In the genomic region with DNA sequence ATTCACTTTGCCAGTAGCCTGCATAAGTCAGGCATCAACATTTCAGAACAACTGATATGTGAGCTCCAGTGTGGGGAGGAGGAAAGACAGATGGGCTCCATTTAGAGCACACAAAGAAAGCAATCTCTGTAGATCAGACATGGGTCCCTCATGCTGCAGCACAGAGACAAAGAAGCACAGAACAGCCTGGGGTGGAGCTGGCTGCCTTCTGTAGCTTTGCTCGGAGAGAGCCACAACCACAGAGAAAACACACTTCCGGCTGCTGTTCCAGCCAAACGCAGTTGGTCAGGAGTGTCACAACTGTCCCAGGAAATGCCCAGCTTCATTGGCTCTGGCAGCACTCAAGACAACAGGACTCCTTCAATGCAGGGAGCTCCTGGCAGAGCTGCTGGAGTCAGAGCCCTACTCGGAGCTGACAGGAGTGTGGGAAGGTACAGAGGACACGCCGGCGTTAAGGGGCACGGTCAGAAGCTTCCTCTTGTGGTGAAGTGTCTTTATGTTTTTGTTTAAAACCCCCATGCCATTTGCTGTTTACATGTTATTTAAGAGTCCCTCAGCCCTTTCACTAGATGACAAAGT, we compare ENCODE assay signal across 25 cellular contexts.
"Had no signal": no experiment of that assay in that cellular context is flagged by ENCODE, and none has a peak within 500 bp of the region (broad histone marks: within the 10 kb centered on the region; RNA-seq: fewer than 3 reads in every experiment).

No MANE protein-coding gene starts in this region.

- H3K4me3 ChIP-seq: adrenal gland, cardiac muscle cell, heart right ventricle, left ventricle myocardium inferior, lung, pancreas, psoas muscle, sigmoid colon, upper lobe of right lung had no signal

- H3K27ac ChIP-seq: adrenal gland, cardiac muscle cell, heart right ventricle, left ventricle myocardium inferior, pancreas, psoas muscle, sigmoid colon, upper lobe of right lung had no signal

- H3K4me1 ChIP-seq: adrenal gland, heart right ventricle, left ventricle myocardium inferior, pancreas, psoas muscle, sigmoid colon, upper lobe of right lung had no signal

- ATAC-seq: activated CD8-positive, alpha-beta T cell treated with anti-CD3 and anti-CD28 coated beads for 36 hours; heart right ventricle; pancreas; psoas muscle; stimulated activated effector memory CD8-positive, alpha-beta T cell treated with anti-CD3 and anti-CD28 coated beads, Interleukin-12 subunit alpha, Interleukin-12 subunit beta, amount 100 ng/mL, for 72 hours had no signal

- DNase-seq: activated B cell treated with CpG ODN at 0.5 μM for 24 hours; activated CD4-positive, alpha-beta T cell treated with anti-CD3 and anti-CD28 coated beads, Interleukin-2, amount 50 U/mL, for 1 hour; activated CD8-positive, alpha-beta T cell treated with anti-CD3 and anti-CD28 coated beads for 36 hours; activated effector memory CD4-positive, alpha-beta T cell treated with anti-CD3 and anti-CD28 coated beads, Interleukin-2, amount 50 U/mL, for 16 hours; activated naive CD4-positive, alpha-beta T cell treated with anti-CD3 and anti-CD28 coated beads for 36 hours; activated naive CD8-positive, alpha-beta T cell treated with anti-CD3 and anti-CD28 coated beads for 36 hours; activated T-cell treated with anti-CD3 and anti-CD28 coated beads for 4 hours; adrenal gland; cerebellar nuclear complex; cortex of kidney; foreskin fibroblast; heart right ventricle; left ventricle myocardium inferior; naive B cell; nephron progenitor cell; pancreas; psoas muscle; sigmoid colon; small intestine; stimulated activated CD4-positive, alpha-beta T cell treated with anti-CD3 and anti-CD28 coated beads, Interleukin-4, amount 100 ng/mL, for 24 hours; T-helper 1 cell; upper lobe of right lung had no signal

- H3K9me3 ChIP-seq: adrenal gland, left ventricle myocardium inferior, pancreas, psoas muscle, sigmoid colon, upper lobe of right lung had no signal

- H3K27me3 ChIP-seq: adrenal gland, cardiac muscle cell, sigmoid colon, upper lobe of right lung had no signal

- H3K36me3 ChIP-seq: adrenal gland, cardiac muscle cell, heart right ventricle, left ventricle myocardium inferior, pancreas, sigmoid colon, upper lobe of right lung had no signal
